Comparison of ENCODE assay signal across 1 cellular context in the genomic region with DNA sequence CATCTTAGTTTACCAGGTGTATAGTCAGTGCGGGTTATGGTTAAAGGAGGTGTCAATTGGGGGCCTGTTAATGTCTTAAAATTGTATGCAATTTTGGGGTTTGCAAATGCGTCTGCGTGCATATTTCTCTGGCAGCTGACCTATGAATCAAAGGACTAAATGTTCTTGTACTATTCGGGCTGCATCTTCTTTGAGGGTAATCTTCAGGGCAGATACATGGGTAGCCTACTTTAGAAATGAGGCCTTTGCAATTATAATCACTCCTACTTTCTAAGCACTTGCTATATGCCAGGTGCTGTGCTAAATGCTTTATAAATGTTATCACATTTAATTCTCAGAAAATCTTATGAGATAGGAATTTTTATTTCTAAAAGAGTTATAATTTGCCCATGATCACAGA.
TF ChIP-seq lines count a peak whose summit lies in the region.

No MANE protein-coding gene starts in this region.

TF ChIP-seq in HepG2, 621 proteins besides CTCF, POLR2A, EP300 and RAD21:
- TF ChIP-seq ATF1 (CRISPR knock-in tag; IDR thresholded peaks at IDR 0.05): 0 out of 2 replicates have a peak, but pooled peaks have one; percentile 17
- no peak for TF ChIP-seq NFIB (CRISPR knock-in tag; IDR thresholded peaks at IDR 0.05; ENCODE audit: borderline replicate concordance)
- TF ChIP-seq, protein P1, sequence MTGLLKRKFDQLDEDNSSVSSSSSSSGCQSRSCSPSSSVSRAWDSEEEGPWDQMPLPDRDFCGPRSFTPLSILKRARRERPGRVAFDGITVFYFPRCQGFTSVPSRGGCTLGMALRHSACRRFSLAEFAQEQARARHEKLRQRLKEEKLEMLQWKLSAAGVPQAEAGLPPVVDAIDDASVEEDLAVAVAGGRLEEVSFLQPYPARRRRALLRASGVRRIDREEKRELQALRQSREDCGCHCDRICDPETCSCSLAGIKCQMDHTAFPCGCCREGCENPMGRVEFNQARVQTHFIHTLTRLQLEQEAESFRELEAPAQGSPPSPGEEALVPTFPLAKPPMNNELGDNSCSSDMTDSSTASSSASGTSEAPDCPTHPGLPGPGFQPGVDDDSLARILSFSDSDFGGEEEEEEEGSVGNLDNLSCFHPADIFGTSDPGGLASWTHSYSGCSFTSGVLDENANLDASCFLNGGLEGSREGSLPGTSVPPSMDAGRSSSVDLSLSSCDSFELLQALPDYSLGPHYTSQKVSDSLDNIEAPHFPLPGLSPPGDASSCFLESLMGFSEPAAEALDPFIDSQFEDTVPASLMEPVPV (CRISPR knock-in tag; IDR thresholded peaks at IDR 0.05): no peak
- no peak for TF ChIP-seq ZNF7 (CRISPR knock-in tag; IDR thresholded peaks at IDR 0.05)
- TF ChIP-seq ZFX (CRISPR knock-in tag; IDR thresholded peaks at IDR 0.05; ENCODE audit: low read depth): no peak
TF ChIP-seq in HepG2: peak in this region for 1.
